ENCODE assay signal across 1 cellular context in the genomic region with DNA sequence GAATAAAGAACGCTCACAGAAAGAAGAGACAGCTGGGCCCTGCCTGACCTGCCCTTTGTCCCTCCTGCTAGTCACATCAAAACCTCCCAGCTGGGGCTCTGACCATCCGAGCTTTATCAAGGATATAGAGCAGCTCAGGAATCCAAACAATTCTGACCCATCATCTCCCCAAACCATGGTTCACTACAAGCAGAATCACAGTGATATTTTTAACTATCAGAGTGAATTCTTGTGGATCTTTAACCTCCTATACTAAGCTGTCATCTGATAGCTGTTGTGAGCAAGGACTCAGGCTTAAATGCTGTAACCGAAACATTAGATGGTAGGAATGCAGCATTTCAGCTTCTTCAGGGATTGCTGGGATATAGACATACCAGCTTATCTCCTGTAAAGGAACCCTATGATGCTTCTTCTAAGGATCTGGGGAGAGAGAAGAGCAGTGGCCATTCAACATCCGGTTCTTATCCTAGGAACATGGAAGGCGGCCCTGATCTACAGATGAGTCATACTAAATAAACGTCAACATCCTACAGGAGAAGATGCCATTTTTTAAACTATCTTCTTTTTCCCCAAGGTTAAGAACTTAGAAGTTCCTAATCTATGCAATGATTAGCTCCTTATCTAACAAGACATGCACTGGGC.
TF ChIP-seq lines count a peak whose summit lies in the region.

No MANE protein-coding gene starts in this region.

TF ChIP-seq in IMR-90, 13 proteins besides CTCF, POLR2A, EP300 and RAD21 (continued from another document):
- TF ChIP-seq RFX5 (IDR thresholded peaks at IDR 0.05; ENCODE audit: low read depth, low read length) (no peak), MAFK (IDR thresholded peaks at IDR 0.05; ENCODE audit: low read depth, low read length) (peak; percentile 4; the same call in 1 of the 2 replicates), RCOR1 (IDR thresholded peaks at IDR 0.05; ENCODE audit: insufficient replicate concordance, low read length) (peak; percentile 11), CEBPB (IDR thresholded peaks at IDR 0.05; ENCODE audit: low read depth, low read length) (0 out of 2 replicates have a peak, but pooled peaks have one; percentile 12), BHLHE40 (IDR thresholded peaks at IDR 0.05; ENCODE audit: low read depth, low read length) (peak; percentile 22; the same call in 1 of the 2 replicates), FOS (IDR thresholded peaks at IDR 0.05; ENCODE audit: low read depth, low read length) (peak; percentile 89)
